Comparison of ENCODE assay signal across 11 cellular contexts in the genomic region with DNA sequence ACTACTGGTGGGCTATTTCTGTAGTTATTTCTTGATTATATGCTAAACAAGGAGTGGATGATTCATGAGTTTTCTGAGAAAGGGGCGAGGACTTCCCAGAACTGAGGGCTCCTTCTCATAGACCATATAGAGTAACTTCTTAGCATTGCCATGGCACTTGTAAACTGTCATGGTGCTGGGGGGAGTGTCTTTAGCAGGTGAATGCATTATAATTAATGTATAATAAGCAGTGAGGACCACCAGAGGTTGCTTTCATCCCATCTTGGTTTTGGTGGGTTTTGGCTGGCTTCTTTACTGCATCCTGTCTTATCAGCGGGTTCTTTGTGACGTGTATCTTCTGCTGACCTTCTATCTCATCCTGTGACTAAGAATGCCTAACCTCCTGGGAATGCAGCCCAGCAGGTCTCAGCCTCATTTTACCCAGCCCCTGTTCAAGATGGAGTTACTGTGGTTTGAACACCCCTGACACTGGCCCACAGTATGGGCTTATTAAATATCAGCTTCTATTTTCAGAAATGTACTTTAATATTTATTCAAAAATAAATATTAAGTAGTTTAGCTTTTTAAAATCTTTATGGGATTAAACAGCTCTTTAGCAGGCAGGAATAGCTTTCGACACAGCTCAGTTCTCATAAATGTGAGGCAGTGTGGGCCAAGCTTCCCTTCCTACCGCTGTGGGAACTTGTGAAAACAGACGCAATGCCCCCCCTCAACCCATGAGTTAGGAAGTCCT. TPM values are rescaled to one million over a fixed set of nuclear protein-coding genes. Genes with fewer than 3 reads are reported as not detected.
DNase-seq lines count a peak whose midpoint lies in the region; ATAC-seq and TF ChIP-seq lines count a peak whose summit lies in the region.
"Had no signal": no experiment of that assay in that cellular context is flagged by ENCODE, and none has a peak within 500 bp of the region (broad histone marks: within the 10 kb centered on the region; RNA-seq: fewer than 3 reads in every experiment).

No MANE protein-coding gene starts in this region.

- peak; percentile 67 for ATAC-seq in activated CD8-positive, alpha-beta T cell treated with anti-CD3 and anti-CD28 coated beads for 36 hours

- peaks cover 6% of the 10 kb centered on the region for H3K36me3 Mint-ChIP-seq in activated CD8-positive, alpha-beta T cell treated with anti-CD3 and anti-CD28 coated beads for 36 hours (ENCODE audit: low read depth)

- H3K9me3 ChIP-seq in transverse colon: no peaks in the 10 kb centered on the region

- H3K27me3 Mint-ChIP-seq in activated CD8-positive, alpha-beta T cell treated with anti-CD3 and anti-CD28 coated beads for 36 hours: no peaks in the 10 kb centered on the region

- no peaks in the 10 kb centered on the region for H3K27me3 ChIP-seq in transverse colon

- intact Hi-C loops in activated CD8-positive, alpha-beta T cell treated with anti-CD3 and anti-CD28 coated beads for 36 hours (cut with micrococcal nuclease): no loop called here
- intact Hi-C loops in transverse colon (cut with DNase I; ENCODE audit: low total_unique reads): no loop called here

- TF ChIP-seq EP300 in transverse colon (IDR thresholded peaks at IDR 0.05; ENCODE audit: low read depth): no peak

- TF ChIP-seq CTCF in activated CD8-positive, alpha-beta T cell treated with anti-CD3 and anti-CD28 coated beads for 36 hours (IDR thresholded peaks at IDR 0.05): no peak
- TF ChIP-seq CTCF in transverse colon (IDR thresholded peaks at IDR 0.05): no peak

- H3K27ac Mint-ChIP-seq in activated CD8-positive, alpha-beta T cell treated with anti-CD3 and anti-CD28 coated beads for 36 hours: peak overlapping the region; percentile 59
- H3K27ac Mint-ChIP-seq: immature natural killer cell had no signal

- POLR2A ChIA-PET in activated CD8-positive, alpha-beta T cell treated with anti-CD3 and anti-CD28 coated beads for 36 hours (lab: Charles Lee): interaction anchor here (1.0 kb wide), 1 partner anchor 13 kb away, joined by 3 read pairs; no protein-coding TSS in a partner anchor

- WGBS in transverse colon (ENCODE audit: low coverage in 1 of 2), 2 donors: 73 to 82% methylated on average over 3 to 6 of the region's 6 CpGs

- no peak overlapping the region for H3K4me3 Mint-ChIP-seq in activated CD8-positive, alpha-beta T cell treated with anti-CD3 and anti-CD28 coated beads for 36 hours
- H3K4me3 Mint-ChIP-seq: immature natural killer cell had no signal

- no peak for TF ChIP-seq POLR2A in transverse colon (IDR thresholded peaks at IDR 0.05)

- no peak overlapping the region for H3K27ac ChIP-seq in transverse colon

- DNase-seq in activated CD8-positive, alpha-beta memory T cell treated with anti-CD3 and anti-CD28 coated beads for 48 hours (ENCODE audit: low read depth in 2 of 3, low spot score in 2 of 3): peak; percentile 8 to 29 (median 12)
- DNase-seq in activated CD8-positive, alpha-beta memory T cell treated with anti-CD3 and anti-CD28 coated beads for 24 hours: no peak
- DNase-seq in activated CD8-positive, alpha-beta T cell treated with anti-CD3 and anti-CD28 coated beads for 36 hours: peak; percentile 82
- DNase-seq in iris pigment epithelial cell (ENCODE audit: low read depth): peak; percentile 29
- DNase-seq in stimulated activated CD8-positive, alpha-beta memory T cell treated with anti-CD3 and anti-CD28 coated beads, Interleukin-4, amount 100 ng/mL, for 48 hours: peak; percentile 62
- no peak for DNase-seq in NCI-H1105 treated with DMSO at 0.1 percent for 48 hours (lab: John Stamatoyannopoulos, UW)
- DNase-seq in SW480 (ENCODE audit: low spot score): no peak
- DNase-seq in transverse colon: no peak
- DNase-seq: cortex of kidney, immature natural killer cell, RPMI8226 had no signal

- no peak overlapping the region for H3K4me3 ChIP-seq in transverse colon

- peaks cover 11% of the 10 kb centered on the region for H3K4me1 Mint-ChIP-seq in activated CD8-positive, alpha-beta T cell treated with anti-CD3 and anti-CD28 coated beads for 36 hours (ENCODE audit: low read depth)

- peaks cover 7% of the 10 kb centered on the region for H3K9me3 Mint-ChIP-seq in activated CD8-positive, alpha-beta T cell treated with anti-CD3 and anti-CD28 coated beads for 36 hours

- H3K4me1 ChIP-seq in transverse colon: peaks cover 0 to 18% (median 12%) of the 10 kb centered on the region in 4 donors

- in situ Hi-C loops in transverse colon (cut with MboI; ENCODE audit: low pct_ligation_motif_present in 1 of 4, low pct_unique_long_range_greater_than_20kb in 1 of 4, low sequenced_read_pairs in 3 of 4): loop anchor here (10.0 to 25.0 kb wide), 4 partner anchors 135 to 285 kb away; no protein-coding TSS in a partner anchor

- H3K36me3 ChIP-seq in transverse colon: no peaks in the 10 kb centered on the region

- CTCF ChIA-PET in activated CD8-positive, alpha-beta T cell treated with anti-CD3 and anti-CD28 coated beads for 36 hours (lab: Charles Lee): interaction anchor here (1.0 to 1.4 kb wide), 3 partner anchors 13 to 146 kb away, joined by 3 to 4 read pairs (median 3); no protein-coding TSS in a partner anchor

RNA-seq across cellular contexts. Expression of a gene that starts 44.4 kb away (rescaled TPM):
- total RNA-seq in activated CD8-positive, alpha-beta T cell treated with anti-CD3 and anti-CD28 coated beads for 36 hours: 10 to 100 TPM; 12.8 to 14.3 TPM
- 100 to 1,000 TPM in 3 of 4 donors, 10 to 100 TPM in 1; 79.7 to 174 (median 120) TPM for total RNA-seq in transverse colon

RNA-seq across cellular contexts. Expression of a gene that starts 55.5 kb away (rescaled TPM):
- 10 to 100 TPM; 16.6 to 16.9 TPM for total RNA-seq in activated CD8-positive, alpha-beta T cell treated with anti-CD3 and anti-CD28 coated beads for 36 hours
- 10 to 100 TPM; 18.3 to 35.9 (median 29.3) TPM for total RNA-seq in transverse colon

Comparison
In these comparisons a context has a peak if more than half of its experiments do, and no peak if none do; other contexts are left out.
1. DNase-seq: peak in activated CD8-positive, alpha-beta memory T cell treated with anti-CD3 and anti-CD28 coated beads for 48 hours (3 of 3), activated CD8-positive, alpha-beta T cell treated with anti-CD3 and anti-CD28 coated beads for 36 hours (single experiment), iris pigment epithelial cell (single experiment) and stimulated activated CD8-positive, alpha-beta memory T cell treated with anti-CD3 and anti-CD28 coated beads, Interleukin-4, amount 100 ng/mL, for 48 hours (single experiment); none in activated CD8-positive, alpha-beta memory T cell treated with anti-CD3 and anti-CD28 coated beads for 24 hours (single experiment), NCI-H1105 treated with DMSO at 0.1 percent for 48 hours (single experiment), SW480 (single experiment) and transverse colon (single experiment).
2. RNA of a gene that starts 44.4 kb away (total RNA-seq): 79.7 to 174 TPM in transverse colon; 12.8 to 14.3 TPM in activated CD8-positive, alpha-beta T cell treated with anti-CD3 and anti-CD28 coated beads for 36 hours; every median in the first group is over 4 times any median in the second.